Comparison of ENCODE assay signal across 22 cellular contexts in the genomic region with DNA sequence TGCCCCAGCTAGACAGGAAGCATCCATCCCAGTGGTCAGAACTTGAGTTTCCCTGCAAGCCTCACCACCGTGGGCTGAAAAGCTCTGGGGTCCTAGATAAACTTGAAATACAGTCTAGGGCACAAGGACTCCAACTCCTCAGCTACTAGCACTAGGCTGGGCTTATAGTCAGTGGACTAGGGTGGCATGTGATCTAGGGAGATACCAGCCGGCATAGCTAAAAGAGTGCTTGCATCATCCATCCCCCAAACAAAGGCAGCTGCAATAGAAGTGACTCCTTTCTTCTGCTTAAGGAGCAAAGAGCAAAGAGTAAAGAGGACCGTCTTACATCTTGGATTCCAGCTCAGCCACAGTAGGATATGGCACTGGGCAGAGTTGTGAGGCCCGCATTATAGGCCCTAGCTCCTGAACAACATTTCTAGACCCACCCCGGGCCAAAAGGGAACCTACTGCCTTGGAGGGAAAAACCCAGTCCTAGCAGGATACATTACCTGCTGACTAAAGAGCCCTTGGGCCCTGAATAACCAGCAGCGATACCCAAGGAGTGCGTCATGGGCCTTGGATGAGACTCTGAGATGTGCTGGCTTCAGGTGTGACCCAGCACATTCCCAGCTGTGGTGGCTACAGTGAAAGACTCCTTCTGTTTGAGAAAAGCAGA. TPM values are rescaled to one million over a fixed set of nuclear protein-coding genes. Genes with fewer than 3 reads are reported as not detected.
DNase-seq lines count a peak whose midpoint lies in the region; ATAC-seq and TF ChIP-seq lines count a peak whose summit lies in the region.
"Had no signal": no experiment of that assay in that cellular context is flagged by ENCODE, and none has a peak within 500 bp of the region (broad histone marks: within the 10 kb centered on the region; RNA-seq: fewer than 3 reads in every experiment).

No MANE protein-coding gene starts in this region.

- H2BK120ac ChIP-seq in mesendoderm (ENCODE audit: low read depth, low read length) = no peak overlapping the region

- intact Hi-C loops in head of caudate nucleus (cut with DNase I) = no loop called here

- ATAC-seq in GM19351 (IDR thresholded peaks at IDR 0.05; ENCODE audit: unreplicated experiment) = no peak
- ATAC-seq: K562, Panc1 had no signal

- no peaks in the 10 kb centered on the region for H3K9me3 ChIP-seq in endodermal cell (ENCODE audit: control insufficient read depth, low read length)
- H3K9me3 ChIP-seq: BE2C, MG63 had no signal

- no peaks in the 10 kb centered on the region for H3K4me1 Mint-ChIP-seq in activated naive CD4-positive, alpha-beta T cell treated with anti-CD3 and anti-CD28 coated beads, Interleukin-2, amount 50 U/mL, for 24 hours
- no peaks in the 10 kb centered on the region for H3K4me1 Mint-ChIP-seq in endodermal cell

- H3K18ac ChIP-seq in mesendoderm (ENCODE audit: low read length) = no peak overlapping the region

- H3K4ac ChIP-seq in mesendoderm (ENCODE audit: low read depth, low read length) = no peak overlapping the region

- H3K9ac ChIP-seq in endodermal cell (ENCODE audit: extremely low read depth, low read length, poor library complexity, severe bottlenecking) (no peak overlapping the region), mesendoderm (ENCODE audit: low read length) (no peak overlapping the region)

- H3K27me3 ChIP-seq in endodermal cell (ENCODE audit: control insufficient read depth, insufficient read depth, low read length, poor library complexity, severe bottlenecking) = no peaks in the 10 kb centered on the region
- H3K27me3 ChIP-seq in mesendoderm (ENCODE audit: insufficient read depth, low read length, poor library complexity) = no peaks in the 10 kb centered on the region
- H3K27me3 ChIP-seq: BE2C, MG63 had no signal

- no peak overlapping the region for H2BK5ac ChIP-seq in mesendoderm (ENCODE audit: low read length)

- H3K36me3 ChIP-seq in endodermal cell (ENCODE audit: control insufficient read depth, insufficient read depth, low read length) = peaks cover 5% of the 10 kb centered on the region
- no peaks in the 10 kb centered on the region for H3K36me3 ChIP-seq in mesendoderm (ENCODE audit: control insufficient read depth, insufficient read depth, low read length)
- H3K36me3 ChIP-seq: BE2C, MG63 had no signal

- H3K4me2 ChIP-seq in mesendoderm (ENCODE audit: low read length) = no peak overlapping the region

- no peak overlapping the region for H3K27ac ChIP-seq in endodermal cell (ENCODE audit: low read depth, low read length)
- H3K27ac ChIP-seq in mesendoderm (ENCODE audit: low read depth, low read length) = no peak overlapping the region

- no peak overlapping the region for H3K56ac ChIP-seq in mesendoderm (ENCODE audit: low read length)

- peak overlapping the region; percentile 19 for H3K23ac ChIP-seq in mesendoderm (ENCODE audit: low read length)

- H3K4me3 ChIP-seq in endodermal cell (ENCODE audit: low read length) (no peak overlapping the region), mesendoderm (ENCODE audit: low read length) (no peak overlapping the region)
- H3K4me3 ChIP-seq: K562, MG63 had no signal

- peak overlapping the region; percentile 12 for H3K27ac Mint-ChIP-seq in activated naive CD4-positive, alpha-beta T cell treated with anti-CD3 and anti-CD28 coated beads, Interleukin-2, amount 50 U/mL, for 24 hours
- peak overlapping the region; percentile 31 for H3K27ac Mint-ChIP-seq in endodermal cell

- H3K4me1 ChIP-seq in endodermal cell (ENCODE audit: control insufficient read depth, insufficient read depth, low read length) (peaks cover 5% of the 10 kb centered on the region), mesendoderm (ENCODE audit: control insufficient read depth, low read depth, low read length) (no peaks in the 10 kb centered on the region)
- H3K4me1 ChIP-seq: BE2C had no signal

- peaks cover 4% of the 10 kb centered on the region for H3K9me3 Mint-ChIP-seq in activated naive CD4-positive, alpha-beta T cell treated with anti-CD3 and anti-CD28 coated beads, Interleukin-2, amount 50 U/mL, for 24 hours
- H3K9me3 Mint-ChIP-seq in endodermal cell = no peaks in the 10 kb centered on the region

- peaks cover 27% of the 10 kb centered on the region for H3K36me3 Mint-ChIP-seq in activated naive CD4-positive, alpha-beta T cell treated with anti-CD3 and anti-CD28 coated beads, Interleukin-2, amount 50 U/mL, for 24 hours
- peaks cover 13% of the 10 kb centered on the region for H3K36me3 Mint-ChIP-seq in endodermal cell (ENCODE audit: low read depth)

- no peak overlapping the region for H4K5ac ChIP-seq in mesendoderm (ENCODE audit: low read length)

- no peaks in the 10 kb centered on the region for H3K79me2 ChIP-seq in mesendoderm (ENCODE audit: control insufficient read depth, insufficient read depth, low read length)

- no peaks in the 10 kb centered on the region for H3K79me1 ChIP-seq in mesendoderm (ENCODE audit: low read length)

- no peak overlapping the region for H2BK15ac ChIP-seq in mesendoderm (replicated peaks; ENCODE audit: low read depth)

- H4K8ac ChIP-seq in mesendoderm (ENCODE audit: low read depth, low read length) = no peak overlapping the region

- DNase-seq in activated naive CD4-positive, alpha-beta T cell treated with Interleukin-2 at 50 U/mL for 16 hours = no peak
- DNase-seq in endodermal cell = no peak
- peak; percentile 37 for DNase-seq in mesendoderm
- DNase-seq in stimulated activated CD8-positive, alpha-beta memory T cell treated with anti-CD3 and anti-CD28 coated beads, Interleukin-4, amount 100 ng/mL, for 48 hours = no peak
- no peak for DNase-seq in head of caudate nucleus
- DNase-seq: BE2C; DMS53; HCEC 1CT; MG63; NCI-H1092; NCI-H1436; NCI-H187 treated with DMSO at 0.1 percent for 48 hours; NCI-H2171; NCI-H345; NCI-H524; NCI-H774; NK-92 treated with Interleukin-12 subunit alpha and Interleukin-12 subunit beta, amount 100 ng/mL, for 24 hours; SIG-M5 had no signal

- no peak for TF ChIP-seq CTCF in endodermal cell (conservative IDR thresholded peaks at IDR 0.05)

- no peak overlapping the region for H2AK5ac ChIP-seq in mesendoderm (ENCODE audit: low read length)

- 87 to 94% methylated on average over 6 to 7 of the region's 7 CpGs for WGBS in endodermal cell (ENCODE audit: insufficient coverage in 1 of 2, insufficient read length in 1 of 2), 2 experiments
- no CpG with 5 or more reads among the region's 7 CpGs for WGBS in mesendoderm (ENCODE audit: extremely low coverage, insufficient coverage, low lambda C conversion rate)

- H3K27me3 Mint-ChIP-seq in activated naive CD4-positive, alpha-beta T cell treated with anti-CD3 and anti-CD28 coated beads, Interleukin-2, amount 50 U/mL, for 24 hours = no peaks in the 10 kb centered on the region
- H3K27me3 Mint-ChIP-seq in endodermal cell (ENCODE audit: insufficient read depth) = no peaks in the 10 kb centered on the region

- H3K4me3 Mint-ChIP-seq in activated naive CD4-positive, alpha-beta T cell treated with anti-CD3 and anti-CD28 coated beads, Interleukin-2, amount 50 U/mL, for 24 hours = no peak overlapping the region
- H3K4me3 Mint-ChIP-seq in endodermal cell = no peak overlapping the region

RNA-seq across cellular contexts. Expression of a gene that starts 17.9 kb away (rescaled TPM):
- 10 to 100 TPM; 19.6 to 20.4 TPM for total RNA-seq in endodermal cell
- polyA plus RNA-seq in endodermal cell (2013, experiment 1 of 2) = 28.2 TPM
- 26.1 TPM for polyA plus RNA-seq in endodermal cell (2013, experiment 2 of 2)
- polyA plus RNA-seq in mesendoderm (2013, experiment 1 of 2) = 7.3 TPM
- 7.5 TPM for polyA plus RNA-seq in mesendoderm (2013, experiment 2 of 2)
